In the genomic region with DNA sequence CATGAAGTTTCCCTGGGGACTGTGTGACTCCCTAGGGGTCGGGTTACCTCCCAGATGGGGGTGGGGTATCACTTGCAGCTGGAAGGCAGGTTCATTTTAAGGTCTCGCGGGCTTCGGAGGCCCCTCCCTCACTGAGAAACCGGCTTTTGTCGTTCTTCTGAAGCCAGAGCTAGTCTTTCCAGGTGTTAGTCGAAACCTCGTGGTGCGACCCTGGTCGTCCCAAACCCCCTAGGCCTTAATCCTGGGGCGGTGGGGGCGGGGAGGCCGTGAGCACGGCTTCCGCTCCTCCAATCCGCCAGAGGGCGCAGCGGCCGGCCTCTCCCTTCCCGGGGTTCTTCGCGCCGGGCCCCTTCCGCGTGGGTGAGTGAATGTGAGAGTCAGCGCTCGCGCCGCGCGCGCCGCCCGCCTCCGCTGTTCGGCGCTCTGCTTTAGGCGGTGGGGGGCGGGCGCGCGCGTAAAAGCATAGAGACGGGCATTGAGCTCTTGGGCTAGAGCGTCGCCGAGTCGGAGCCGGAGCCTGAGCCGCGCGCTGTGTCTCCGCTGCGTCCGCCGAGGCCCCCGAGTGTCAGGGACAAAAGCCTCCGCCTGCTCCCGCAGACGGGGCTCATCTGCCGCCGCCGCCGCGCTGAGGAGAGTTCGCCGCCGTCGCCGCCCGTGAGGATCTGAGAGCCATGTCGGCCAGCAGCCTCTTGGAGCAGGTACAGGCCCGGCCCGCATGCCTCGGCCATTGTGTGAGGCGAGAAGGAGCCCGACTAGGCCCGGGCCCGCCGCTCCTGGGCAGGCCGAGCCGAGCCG, we compare ENCODE assay signal across 8 cellular contexts. TPM values are rescaled to one million over a fixed set of nuclear protein-coding genes. Genes with fewer than 3 reads are reported as not detected.
DNase-seq lines count a peak whose midpoint lies in the region; ATAC-seq and TF ChIP-seq lines count a peak whose summit lies in the region.

A gene (plus strand): TSS at position 491 of the 795 bp plus-strand sequence. CDS start 181 bp downstream, at position 672.

- CTCF ChIA-PET in naive thymus-derived CD4-positive, alpha-beta T cell (lab: Charles Lee): interaction anchor here (0.6 to 1.9 kb wide), 15 partner anchors 10 to 494 kb away, joined by 3 to 16 read pairs (median 4); a partner anchor contains a TSS

- H3K9me2 ChIP-seq in DOHH2 (replicated peaks; ENCODE audit: control insufficient read depth, low read length): no peaks in the 10 kb centered on the region

- H3K27me3 ChIP-seq in DOHH2 (ENCODE audit: control insufficient read depth, low read length): no peaks in the 10 kb centered on the region
- no peaks in the 10 kb centered on the region for H3K27me3 ChIP-seq in naive thymus-derived CD4-positive, alpha-beta T cell (ENCODE audit: control insufficient read depth in 2 of 2, insufficient read depth in 2 of 2, low read length in 2 of 2)

- peak within 1 kb of the TSS; percentile 96 for H3K4me2 ChIP-seq in DOHH2 (ENCODE audit: low read length)

- peak; percentile 92 for TF ChIP-seq CTCF in DOHH2 (IDR thresholded peaks at IDR 0.05; ENCODE audit: low read depth, low read length, poor library complexity, severe bottlenecking)

- H3K4me3 Mint-ChIP-seq in activated T-helper 1 cell treated with anti-CD3 and anti-CD28 coated beads, Interleukin-12 subunit alpha, Interleukin-12 subunit beta, Interleukin-2, Interleukin-4 antibody, amounts not matched to agents 30 ng/mL and 10 ng/mL and 1 ng/mL, durations not matched to agents 14 hours and 24 hours and 36 hours: peak within 1 kb of the TSS; percentile 96
- H3K4me3 Mint-ChIP-seq in naive thymus-derived CD4-positive, alpha-beta T cell: peak within 1 kb of the TSS; percentile 92 to 100 (median 98)
- H3K4me3 Mint-ChIP-seq in stimulated activated naive B cell treated with anti-CD40 and anti-IgM and Interleukin-4, amounts not matched to agents 10 μg/mL and 1 μg/mL and 100 μg/mL, for 72 hours: peak within 1 kb of the TSS; percentile 96 to 98

- no peaks in the 10 kb centered on the region for H3K9me3 ChIP-seq in DOHH2 (ENCODE audit: control insufficient read depth, insufficient read depth, low read length)
- no peaks in the 10 kb centered on the region for H3K9me3 ChIP-seq in naive thymus-derived CD4-positive, alpha-beta T cell (ENCODE audit: control insufficient read depth in 2 of 3, low read length in 3 of 3)

- no peaks in the 10 kb centered on the region for H3K9me3 Mint-ChIP-seq in activated T-helper 1 cell treated with anti-CD3 and anti-CD28 coated beads, Interleukin-12 subunit alpha, Interleukin-12 subunit beta, Interleukin-2, Interleukin-4 antibody, amounts not matched to agents 30 ng/mL and 10 ng/mL and 1 ng/mL, durations not matched to agents 14 hours and 24 hours and 36 hours
- peaks cover 0 to 1% (median 0%) of the 10 kb centered on the region in 11 donors for H3K9me3 Mint-ChIP-seq in naive thymus-derived CD4-positive, alpha-beta T cell
- no peaks in the 10 kb centered on the region for H3K9me3 Mint-ChIP-seq in stimulated activated naive B cell treated with anti-CD40 and anti-IgM and Interleukin-4, amounts not matched to agents 10 μg/mL and 1 μg/mL and 100 μg/mL, for 72 hours

- peaks cover 56% of the 10 kb centered on the region for H3K79me2 ChIP-seq in DOHH2 (ENCODE audit: control insufficient read depth, low read length)

- peak within 1 kb of the TSS; percentile 76 for H3K27ac ChIP-seq in DOHH2 (ENCODE audit: low read depth, low read length)
- H3K27ac ChIP-seq in naive thymus-derived CD4-positive, alpha-beta T cell (ENCODE audit: low read depth, low read length): peak within 1 kb of the TSS; percentile 92

- peak; percentile 92 to 94 for DNase-seq in Kasumi-1 (lab: John Stamatoyannopoulos, UW)
- DNase-seq in RKO (ENCODE audit: low spot score): peak; percentile 98
- peak; percentile 96 for DNase-seq in activated T-helper 1 cell treated with anti-CD3 and anti-CD28 coated beads, Interleukin-12 subunit alpha, Interleukin-12 subunit beta, Interleukin-2, Interleukin-4 antibody, amounts not matched to agents 30 ng/mL and 10 ng/mL and 1 ng/mL, durations not matched to agents 14 hours and 24 hours and 36 hours (ENCODE audit: low spot score)
- DNase-seq in fibroblast of gingiva (ENCODE audit: low read depth): peak; percentile 97
- DNase-seq in naive thymus-derived CD4-positive, alpha-beta T cell: peak; percentile 95 to 98 (median 98)
- DNase-seq in stimulated activated naive B cell treated with anti-CD40 and anti-IgM and Interleukin-4, amounts not matched to agents 10 μg/mL and 1 μg/mL and 100 μg/mL, for 72 hours: peak; percentile 95

- H3F3A ChIP-seq in DOHH2 (ENCODE audit: control insufficient read depth, insufficient read depth): peaks cover 14% of the 10 kb centered on the region

- peaks cover 24% of the 10 kb centered on the region for H4K20me1 ChIP-seq in DOHH2 (ENCODE audit: control insufficient read depth, insufficient read depth, low read depth, low read length)

- H3K27ac Mint-ChIP-seq in activated T-helper 1 cell treated with anti-CD3 and anti-CD28 coated beads, Interleukin-12 subunit alpha, Interleukin-12 subunit beta, Interleukin-2, Interleukin-4 antibody, amounts not matched to agents 30 ng/mL and 10 ng/mL and 1 ng/mL, durations not matched to agents 14 hours and 24 hours and 36 hours: peak within 1 kb of the TSS; percentile 93
- peak within 1 kb of the TSS; percentile 93 to 98 (median 95) for H3K27ac Mint-ChIP-seq in naive thymus-derived CD4-positive, alpha-beta T cell
- peak within 1 kb of the TSS; percentile 96 for H3K27ac Mint-ChIP-seq in stimulated activated naive B cell treated with anti-CD40 and anti-IgM and Interleukin-4, amounts not matched to agents 10 μg/mL and 1 μg/mL and 100 μg/mL, for 72 hours

- H3K4me3 ChIP-seq in DOHH2 (ENCODE audit: low read length): peak within 1 kb of the TSS; percentile 87
- H3K4me3 ChIP-seq in naive thymus-derived CD4-positive, alpha-beta T cell (ENCODE audit: low read length): peak within 1 kb of the TSS; percentile 88

- POLR2A ChIA-PET in naive thymus-derived CD4-positive, alpha-beta T cell (lab: Charles Lee): interaction anchor here (0.6 to 6.7 kb wide), 25 partner anchors 10 to 648 kb away, joined by 3 to 156 read pairs (median 4); a partner anchor contains a TSS

- peaks cover 27% of the 10 kb centered on the region for H3K36me3 Mint-ChIP-seq in activated T-helper 1 cell treated with anti-CD3 and anti-CD28 coated beads, Interleukin-12 subunit alpha, Interleukin-12 subunit beta, Interleukin-2, Interleukin-4 antibody, amounts not matched to agents 30 ng/mL and 10 ng/mL and 1 ng/mL, durations not matched to agents 14 hours and 24 hours and 36 hours (ENCODE audit: low read depth)
- peaks cover 5 to 15% (median 12%) of the 10 kb centered on the region in 5 donors for H3K36me3 Mint-ChIP-seq in naive thymus-derived CD4-positive, alpha-beta T cell
- H3K36me3 Mint-ChIP-seq in stimulated activated naive B cell treated with anti-CD40 and anti-IgM and Interleukin-4, amounts not matched to agents 10 μg/mL and 1 μg/mL and 100 μg/mL, for 72 hours: peaks cover 12 to 24% of the 10 kb centered on the region in 2 donors

- H3K36me3 ChIP-seq in DOHH2 (ENCODE audit: control insufficient read depth, low read length): peaks cover 46% of the 10 kb centered on the region
- peaks cover 10 to 36% (median 14%) of the 10 kb centered on the region in 3 experiments for H3K36me3 ChIP-seq in naive thymus-derived CD4-positive, alpha-beta T cell (ENCODE audit: control insufficient read depth in 2 of 3, insufficient read depth in 3 of 3, low read length in 3 of 3)

- H3K4me1 Mint-ChIP-seq in activated T-helper 1 cell treated with anti-CD3 and anti-CD28 coated beads, Interleukin-12 subunit alpha, Interleukin-12 subunit beta, Interleukin-2, Interleukin-4 antibody, amounts not matched to agents 30 ng/mL and 10 ng/mL and 1 ng/mL, durations not matched to agents 14 hours and 24 hours and 36 hours (ENCODE audit: low read depth): peaks cover 27% of the 10 kb centered on the region
- H3K4me1 Mint-ChIP-seq in naive thymus-derived CD4-positive, alpha-beta T cell: peaks cover 15 to 49% (median 34%) of the 10 kb centered on the region in 7 donors
- H3K4me1 Mint-ChIP-seq in stimulated activated naive B cell treated with anti-CD40 and anti-IgM and Interleukin-4, amounts not matched to agents 10 μg/mL and 1 μg/mL and 100 μg/mL, for 72 hours: peaks cover 10 to 35% of the 10 kb centered on the region in 2 donors

- H3K27me3 Mint-ChIP-seq in activated T-helper 1 cell treated with anti-CD3 and anti-CD28 coated beads, Interleukin-12 subunit alpha, Interleukin-12 subunit beta, Interleukin-2, Interleukin-4 antibody, amounts not matched to agents 30 ng/mL and 10 ng/mL and 1 ng/mL, durations not matched to agents 14 hours and 24 hours and 36 hours (ENCODE audit: insufficient read depth): no peaks in the 10 kb centered on the region
- H3K27me3 Mint-ChIP-seq in naive thymus-derived CD4-positive, alpha-beta T cell: no peaks in the 10 kb centered on the region
- H3K27me3 Mint-ChIP-seq in stimulated activated naive B cell treated with anti-CD40 and anti-IgM and Interleukin-4, amounts not matched to agents 10 μg/mL and 1 μg/mL and 100 μg/mL, for 72 hours: no peaks in the 10 kb centered on the region

- ATAC-seq in GM21825 (IDR thresholded peaks at IDR 0.05; ENCODE audit: unreplicated experiment): peak; percentile 89
- peak; percentile 97 for ATAC-seq in naive thymus-derived CD4-positive, alpha-beta T cell
- ATAC-seq in stimulated activated naive B cell treated with anti-CD40 and anti-IgM and Interleukin-4, amounts not matched to agents 10 μg/mL and 1 μg/mL and 100 μg/mL, for 72 hours (replicated peaks): peak; percentile 92 to 94

- intact Hi-C loops in activated T-helper 1 cell treated with anti-CD3 and anti-CD28 coated beads, Interleukin-12 subunit alpha, Interleukin-12 subunit beta, Interleukin-2, Interleukin-4 antibody, amounts not matched to agents 30 ng/mL and 10 ng/mL and 1 ng/mL, durations not matched to agents 14 hours and 24 hours and 36 hours (cut with micrococcal nuclease): loop anchor here (1.0 to 5.0 kb wide), 10 partner anchors 39 to 490 kb away; a partner anchor contains a TSS
- intact Hi-C loops in naive thymus-derived CD4-positive, alpha-beta T cell (cut with micrococcal nuclease): loop anchor here (1.0 to 5.0 kb wide), 19 partner anchors 41 to 1982 kb away; a partner anchor contains a TSS

- H3K4me1 ChIP-seq in DOHH2 (ENCODE audit: control insufficient read depth, low read length): peaks cover 47% of the 10 kb centered on the region
- peaks cover 26% of the 10 kb centered on the region in 2 donors for H3K4me1 ChIP-seq in naive thymus-derived CD4-positive, alpha-beta T cell (ENCODE audit: control insufficient read depth in 2 of 2, insufficient read depth in 2 of 2, low read length in 2 of 2)

RNA-seq across cellular contexts. Expression of the gene that starts here (rescaled TPM):
- total RNA-seq in activated T-helper 1 cell treated with anti-CD3 and anti-CD28 coated beads, Interleukin-12 subunit alpha, Interleukin-12 subunit beta, Interleukin-2, Interleukin-4 antibody, amounts not matched to agents 30 ng/mL and 10 ng/mL and 1 ng/mL, durations not matched to agents 14 hours and 24 hours and 36 hours: 91.7 and 94.9 TPM in 2 replicates
- 10 to 100 TPM; 64.5 to 72.0 (median 71.5) TPM for total RNA-seq in naive thymus-derived CD4-positive, alpha-beta T cell
- polyA plus RNA-seq in naive thymus-derived CD4-positive, alpha-beta T cell: 100 to 1,000 TPM; 113 to 139 TPM

Comparison
In these comparisons a context has a peak if more than half of its experiments do, and no peak if none do; other contexts are left out.
1. Peak in every context shown above with its lines: DNase-seq, ATAC-seq, H3K4me3 ChIP-seq and H3K27ac ChIP-seq.